ENCODE assay signal across 1 cellular context in the genomic region with DNA sequence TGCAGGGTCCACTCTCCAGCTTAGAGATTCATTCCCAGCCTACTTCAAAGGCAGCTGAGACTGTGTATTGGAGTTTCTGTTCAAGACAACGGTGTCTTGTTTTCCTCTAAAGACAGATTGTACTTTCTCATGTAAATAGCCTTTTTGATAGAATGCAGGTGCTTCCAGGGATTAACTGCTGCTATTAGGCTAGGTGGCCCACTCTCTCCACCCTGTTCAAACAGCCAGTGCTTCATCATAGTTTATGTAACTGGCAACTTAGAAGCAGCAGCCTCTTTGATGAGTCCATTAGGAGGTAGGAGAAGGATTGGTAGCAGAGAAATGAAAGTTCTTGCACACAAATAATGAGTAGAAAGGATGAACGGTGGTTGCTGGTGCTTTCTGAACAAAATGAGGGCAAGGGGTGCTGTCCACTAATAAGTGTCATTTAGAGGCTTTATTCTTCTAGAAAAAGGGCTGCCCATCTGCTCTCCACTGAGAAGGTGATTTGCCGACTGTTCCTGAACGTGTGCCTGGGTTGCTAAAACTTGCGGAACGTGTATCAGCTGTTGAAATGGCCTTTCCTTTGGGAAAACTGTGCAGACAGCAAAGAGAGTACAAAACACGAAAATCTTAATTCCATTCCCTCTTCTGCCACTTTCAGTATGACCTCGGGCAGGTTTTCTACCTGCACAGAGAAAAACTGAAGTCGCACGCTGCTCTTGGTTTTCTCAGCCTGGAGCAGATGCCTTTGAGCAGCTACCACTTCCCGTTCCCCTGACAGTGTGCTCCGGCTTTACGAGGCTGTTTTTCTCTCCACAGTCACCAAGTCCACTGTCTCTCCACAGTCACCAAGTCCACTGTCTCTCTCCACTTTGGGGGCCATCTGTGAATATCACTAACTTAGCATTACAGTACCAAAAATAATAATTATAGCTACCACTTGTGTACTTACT.
TF ChIP-seq lines count a peak whose summit lies in the region.

No MANE protein-coding gene starts in this region.

TF ChIP-seq in GM23338, 12 proteins besides CTCF, POLR2A, EP300 and RAD21 (continued from another document):
- TF ChIP-seq NANOG (IDR thresholded peaks at IDR 0.05; ENCODE audit: borderline replicate concordance) (no peak), EZH2phosphoT487 (IDR thresholded peaks at IDR 0.05; ENCODE audit: unreplicated experiment) (no peak), JUNB (IDR thresholded peaks at IDR 0.05; ENCODE audit: unreplicated experiment) (no peak), ZNF331 (CRISPR knock-in tag; IDR thresholded peaks at IDR 0.05; ENCODE audit: low read depth) (no peak), POLR2AphosphoS5 (IDR thresholded peaks at IDR 0.05; ENCODE audit: low read depth) (no peak)
- TF ChIP-seq, protein P1, sequence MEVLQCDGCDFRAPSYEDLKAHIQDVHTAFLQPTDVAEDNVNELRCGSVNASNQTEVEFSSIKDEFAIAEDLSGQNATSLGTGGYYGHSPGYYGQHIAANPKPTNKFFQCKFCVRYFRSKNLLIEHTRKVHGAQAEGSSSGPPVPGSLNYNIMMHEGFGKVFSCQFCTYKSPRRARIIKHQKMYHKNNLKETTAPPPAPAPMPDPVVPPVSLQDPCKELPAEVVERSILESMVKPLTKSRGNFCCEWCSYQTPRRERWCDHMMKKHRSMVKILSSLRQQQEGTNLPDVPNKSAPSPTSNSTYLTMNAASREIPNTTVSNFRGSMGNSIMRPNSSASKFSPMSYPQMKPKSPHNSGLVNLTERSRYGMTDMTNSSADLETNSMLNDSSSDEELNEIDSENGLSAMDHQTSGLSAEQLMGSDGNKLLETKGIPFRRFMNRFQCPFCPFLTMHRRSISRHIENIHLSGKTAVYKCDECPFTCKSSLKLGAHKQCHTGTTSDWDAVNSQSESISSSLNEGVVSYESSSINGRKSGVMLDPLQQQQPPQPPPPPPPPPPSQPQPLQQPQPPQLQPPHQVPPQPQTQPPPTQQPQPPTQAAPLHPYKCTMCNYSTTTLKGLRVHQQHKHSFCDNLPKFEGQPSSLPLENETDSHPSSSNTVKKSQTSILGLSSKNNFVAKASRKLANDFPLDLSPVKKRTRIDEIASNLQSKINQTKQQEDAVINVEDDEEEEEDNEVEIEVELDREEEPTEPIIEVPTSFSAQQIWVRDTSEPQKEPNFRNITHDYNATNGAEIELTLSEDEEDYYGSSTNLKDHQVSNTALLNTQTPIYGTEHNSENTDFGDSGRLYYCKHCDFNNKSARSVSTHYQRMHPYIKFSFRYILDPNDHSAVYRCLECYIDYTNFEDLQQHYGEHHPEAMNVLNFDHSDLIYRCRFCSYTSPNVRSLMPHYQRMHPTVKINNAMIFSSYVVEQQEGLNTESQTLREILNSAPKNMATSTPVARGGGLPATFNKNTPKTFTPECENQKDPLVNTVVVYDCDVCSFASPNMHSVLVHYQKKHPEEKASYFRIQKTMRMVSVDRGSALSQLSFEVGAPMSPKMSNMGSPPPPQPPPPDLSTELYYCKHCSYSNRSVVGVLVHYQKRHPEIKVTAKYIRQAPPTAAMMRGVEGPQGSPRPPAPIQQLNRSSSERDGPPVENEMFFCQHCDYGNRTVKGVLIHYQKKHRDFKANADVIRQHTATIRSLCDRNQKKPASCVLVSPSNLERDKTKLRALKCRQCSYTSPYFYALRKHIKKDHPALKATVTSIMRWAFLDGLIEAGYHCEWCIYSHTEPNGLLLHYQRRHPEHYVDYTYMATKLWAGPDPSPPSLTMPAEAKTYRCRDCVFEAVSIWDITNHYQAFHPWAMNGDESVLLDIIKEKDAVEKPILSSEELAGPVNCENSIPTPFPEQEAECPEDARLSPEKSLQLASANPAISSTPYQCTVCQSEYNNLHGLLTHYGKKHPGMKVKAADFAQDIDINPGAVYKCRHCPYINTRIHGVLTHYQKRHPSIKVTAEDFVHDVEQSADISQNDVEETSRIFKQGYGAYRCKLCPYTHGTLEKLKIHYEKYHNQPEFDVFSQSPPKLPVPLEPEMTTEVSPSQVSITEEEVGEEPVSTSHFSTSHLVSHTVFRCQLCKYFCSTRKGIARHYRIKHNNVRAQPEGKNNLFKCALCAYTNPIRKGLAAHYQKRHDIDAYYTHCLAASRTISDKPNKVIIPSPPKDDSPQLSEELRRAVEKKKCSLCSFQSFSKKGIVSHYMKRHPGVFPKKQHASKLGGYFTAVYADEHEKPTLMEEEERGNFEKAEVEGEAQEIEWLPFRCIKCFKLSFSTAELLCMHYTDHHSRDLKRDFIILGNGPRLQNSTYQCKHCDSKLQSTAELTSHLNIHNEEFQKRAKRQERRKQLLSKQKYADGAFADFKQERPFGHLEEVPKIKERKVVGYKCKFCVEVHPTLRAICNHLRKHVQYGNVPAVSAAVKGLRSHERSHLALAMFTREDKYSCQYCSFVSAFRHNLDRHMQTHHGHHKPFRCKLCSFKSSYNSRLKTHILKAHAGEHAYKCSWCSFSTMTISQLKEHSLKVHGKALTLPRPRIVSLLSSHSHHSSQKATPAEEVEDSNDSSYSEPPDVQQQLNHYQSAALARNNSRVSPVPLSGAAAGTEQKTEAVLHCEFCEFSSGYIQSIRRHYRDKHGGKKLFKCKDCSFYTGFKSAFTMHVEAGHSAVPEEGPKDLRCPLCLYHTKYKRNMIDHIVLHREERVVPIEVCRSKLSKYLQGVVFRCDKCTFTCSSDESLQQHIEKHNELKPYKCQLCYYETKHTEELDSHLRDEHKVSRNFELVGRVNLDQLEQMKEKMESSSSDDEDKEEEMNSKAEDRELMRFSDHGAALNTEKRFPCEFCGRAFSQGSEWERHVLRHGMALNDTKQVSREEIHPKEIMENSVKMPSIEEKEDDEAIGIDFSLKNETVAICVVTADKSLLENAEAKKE (CRISPR knock-in tag; IDR thresholded peaks at IDR 0.05), result no peak
- TF ChIP-seq, protein P2, sequence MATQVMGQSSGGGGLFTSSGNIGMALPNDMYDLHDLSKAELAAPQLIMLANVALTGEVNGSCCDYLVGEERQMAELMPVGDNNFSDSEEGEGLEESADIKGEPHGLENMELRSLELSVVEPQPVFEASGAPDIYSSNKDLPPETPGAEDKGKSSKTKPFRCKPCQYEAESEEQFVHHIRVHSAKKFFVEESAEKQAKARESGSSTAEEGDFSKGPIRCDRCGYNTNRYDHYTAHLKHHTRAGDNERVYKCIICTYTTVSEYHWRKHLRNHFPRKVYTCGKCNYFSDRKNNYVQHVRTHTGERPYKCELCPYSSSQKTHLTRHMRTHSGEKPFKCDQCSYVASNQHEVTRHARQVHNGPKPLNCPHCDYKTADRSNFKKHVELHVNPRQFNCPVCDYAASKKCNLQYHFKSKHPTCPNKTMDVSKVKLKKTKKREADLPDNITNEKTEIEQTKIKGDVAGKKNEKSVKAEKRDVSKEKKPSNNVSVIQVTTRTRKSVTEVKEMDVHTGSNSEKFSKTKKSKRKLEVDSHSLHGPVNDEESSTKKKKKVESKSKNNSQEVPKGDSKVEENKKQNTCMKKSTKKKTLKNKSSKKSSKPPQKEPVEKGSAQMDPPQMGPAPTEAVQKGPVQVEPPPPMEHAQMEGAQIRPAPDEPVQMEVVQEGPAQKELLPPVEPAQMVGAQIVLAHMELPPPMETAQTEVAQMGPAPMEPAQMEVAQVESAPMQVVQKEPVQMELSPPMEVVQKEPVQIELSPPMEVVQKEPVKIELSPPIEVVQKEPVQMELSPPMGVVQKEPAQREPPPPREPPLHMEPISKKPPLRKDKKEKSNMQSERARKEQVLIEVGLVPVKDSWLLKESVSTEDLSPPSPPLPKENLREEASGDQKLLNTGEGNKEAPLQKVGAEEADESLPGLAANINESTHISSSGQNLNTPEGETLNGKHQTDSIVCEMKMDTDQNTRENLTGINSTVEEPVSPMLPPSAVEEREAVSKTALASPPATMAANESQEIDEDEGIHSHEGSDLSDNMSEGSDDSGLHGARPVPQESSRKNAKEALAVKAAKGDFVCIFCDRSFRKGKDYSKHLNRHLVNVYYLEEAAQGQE (IDR thresholded peaks at IDR 0.05; ENCODE audit: unreplicated experiment), result no peak
